23 cellular contexts compared by ENCODE assay signal in genomic region chr5:257148-257547, GRCh38.
"Had no signal": no experiment of that assay in that cellular context is flagged by ENCODE, and none has a peak within 500 bp of the region (broad histone marks: within the 10 kb centered on the region; RNA-seq: fewer than 3 reads in every experiment).

No MANE protein-coding gene starts in this region.

- H3K27me3 ChIP-seq: esophagus squamous epithelium, neural progenitor cell, ovary, spleen, testis, tibial nerve, upper lobe of right lung, vagina had no signal

- H3K27ac ChIP-seq: esophagus squamous epithelium, lower lobe of right lung, neural progenitor cell, ovary, spleen, testis, tibial nerve, upper lobe of right lung, vagina had no signal

- H3K27ac Mint-ChIP-seq: dendritic cell treated with granulocyte-macrophage colony-stimulating factor and Interleukin-4, amounts not matched to agents 40 ng/mL and 50 ng/mL, for 4 days; memory B cell; mesothelial cell of epicardium; natural killer cell treated with Interleukin-12 subunit alpha and Interleukin-12 subunit beta and Interleukin-15 and Interleukin-18, amount 100 ng/mL, for 72 hours; neural progenitor cell; stimulated activated memory B cell treated with anti-CD40 and anti-IgM and Interleukin-4, amounts not matched to agents 10 μg/mL and 1 μg/mL and 100 μg/mL, for 72 hours; stimulated activated naive CD8-positive, alpha-beta T cell treated with anti-CD3 and anti-CD28 coated beads, Interleukin-15, amount 100 ng/mL, for 72 hours had no signal

- H3K27me3 Mint-ChIP-seq: dendritic cell treated with granulocyte-macrophage colony-stimulating factor and Interleukin-4, amounts not matched to agents 40 ng/mL and 50 ng/mL, for 4 days; effector memory CD8-positive, alpha-beta T cell; memory B cell; natural killer cell treated with Interleukin-12 subunit alpha and Interleukin-12 subunit beta and Interleukin-15 and Interleukin-18, amount 100 ng/mL, for 72 hours; stimulated activated memory B cell treated with anti-CD40 and anti-IgM and Interleukin-4, amounts not matched to agents 10 μg/mL and 1 μg/mL and 100 μg/mL, for 72 hours; stimulated activated naive CD8-positive, alpha-beta T cell treated with anti-CD3 and anti-CD28 coated beads, Interleukin-15, amount 100 ng/mL, for 72 hours had no signal

- H3K9ac ChIP-seq: neural progenitor cell had no signal

- ATAC-seq: effector memory CD8-positive, alpha-beta T cell; lower lobe of right lung; natural killer cell treated with Interleukin-12 subunit alpha and Interleukin-12 subunit beta and Interleukin-15 and Interleukin-18, amount 100 ng/mL, for 72 hours; stimulated activated memory B cell treated with anti-CD40 and anti-IgM and Interleukin-4, amounts not matched to agents 10 μg/mL and 1 μg/mL and 100 μg/mL, for 72 hours; stimulated activated naive CD8-positive, alpha-beta T cell treated with anti-CD3 and anti-CD28 coated beads, Interleukin-15, amount 100 ng/mL, for 72 hours; upper lobe of right lung had no signal

- H3K4me1 Mint-ChIP-seq: mesothelial cell of epicardium; neural progenitor cell; stimulated activated naive CD8-positive, alpha-beta T cell treated with anti-CD3 and anti-CD28 coated beads, Interleukin-15, amount 100 ng/mL, for 72 hours had no signal

- H3K4me3 Mint-ChIP-seq: dendritic cell treated with granulocyte-macrophage colony-stimulating factor and Interleukin-4, amounts not matched to agents 40 ng/mL and 50 ng/mL, for 4 days; effector memory CD8-positive, alpha-beta T cell; memory B cell; mesothelial cell of epicardium; natural killer cell treated with Interleukin-12 subunit alpha and Interleukin-12 subunit beta and Interleukin-15 and Interleukin-18, amount 100 ng/mL, for 72 hours; neural progenitor cell; stimulated activated memory B cell treated with anti-CD40 and anti-IgM and Interleukin-4, amounts not matched to agents 10 μg/mL and 1 μg/mL and 100 μg/mL, for 72 hours; stimulated activated naive CD8-positive, alpha-beta T cell treated with anti-CD3 and anti-CD28 coated beads, Interleukin-15, amount 100 ng/mL, for 72 hours had no signal

- H3K4me2 ChIP-seq: neural progenitor cell had no signal

- H3K9me3 Mint-ChIP-seq: effector memory CD8-positive, alpha-beta T cell; memory B cell; natural killer cell treated with Interleukin-12 subunit alpha and Interleukin-12 subunit beta and Interleukin-15 and Interleukin-18, amount 100 ng/mL, for 72 hours had no signal

- H3K4me3 ChIP-seq: esophagus squamous epithelium, lower lobe of right lung, neural progenitor cell, ovary, spleen, testis, tibial nerve, upper lobe of right lung, vagina had no signal

- H3K9me3 ChIP-seq: lower lobe of right lung, ovary, testis, tibial nerve, upper lobe of right lung, vagina had no signal

- H3K4me1 ChIP-seq: lower lobe of right lung, neural progenitor cell, testis, tibial nerve, upper lobe of right lung had no signal

- H3K36me3 ChIP-seq: ovary had no signal

- DNase-seq: effector memory CD8-positive, alpha-beta T cell; esophagus squamous epithelium; foreskin fibroblast; hippocampal formation; lower lobe of right lung; nucleus accumbens; ovary; right cardiac atrium; spleen; stimulated activated CD4-positive, alpha-beta T cell treated with anti-CD3 and anti-CD28 coated beads, Interleukin-15, amount 100 ng/mL, for 24 hours; stimulated activated CD4-positive, alpha-beta T cell treated with anti-CD3 and anti-CD28 coated beads, Interleukin-1b, Interleukin-23, amount 100 ng/mL, for 48 hours; stimulated activated CD4-positive, alpha-beta T cell treated with anti-CD3 and anti-CD28 coated beads, Interleukin-4, amount 100 ng/mL, for 24 hours; stimulated activated naive CD8-positive, alpha-beta T cell treated with anti-CD3 and anti-CD28 coated beads, Interleukin-15, amount 100 ng/mL, for 72 hours; testis; upper lobe of right lung had no signal
